Comparison of ENCODE assay signal across 15 cellular contexts in the genomic region with DNA sequence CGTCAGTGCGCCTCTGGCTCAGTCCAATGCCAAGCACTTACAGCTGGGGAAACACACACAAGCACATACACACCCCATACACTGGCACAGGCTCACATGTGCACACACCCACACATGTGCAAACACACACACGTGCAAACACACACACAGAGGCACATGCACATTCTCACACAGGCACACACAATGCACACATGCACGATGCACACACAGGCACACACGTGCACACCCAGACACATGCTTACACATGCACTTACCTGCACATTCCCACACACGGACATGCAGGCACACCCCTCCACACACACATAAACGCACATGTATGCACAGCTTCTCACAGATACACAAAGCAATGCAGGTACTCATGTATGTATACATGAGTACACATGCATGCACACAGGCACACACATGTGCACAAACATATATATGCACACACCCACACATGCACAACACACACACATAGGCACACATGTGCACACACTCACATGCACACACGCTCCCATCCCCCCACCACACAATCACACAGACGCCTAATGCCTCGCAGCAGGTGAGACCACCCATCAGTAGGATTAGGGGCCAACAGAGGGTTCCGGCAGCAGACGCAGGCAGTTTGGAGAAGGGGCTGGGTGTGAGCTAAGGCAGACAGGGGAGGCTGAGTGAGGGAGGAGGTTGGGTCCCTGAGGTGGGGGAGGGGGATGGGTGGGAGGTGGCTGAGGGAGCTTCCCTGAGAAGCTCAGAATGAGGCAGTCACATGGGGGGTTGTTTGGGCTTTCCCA.
"Had no signal": no experiment of that assay in that cellular context is flagged by ENCODE, and none has a peak within 500 bp of the region (broad histone marks: within the 10 kb centered on the region; RNA-seq: fewer than 3 reads in every experiment).

No MANE protein-coding gene starts in this region.

- H3K9me3 Mint-ChIP-seq: activated T-cell treated with anti-CD3 and anti-CD28 coated beads, Interleukin-2, amount 50 U/mL, for 4 hours; stimulated activated naive CD8-positive, alpha-beta T cell treated with anti-CD3 and anti-CD28 coated beads, Interleukin-15, amount 100 ng/mL, for 72 hours had no signal

- H3K4me3 Mint-ChIP-seq: activated T-cell treated with anti-CD3 and anti-CD28 coated beads, Interleukin-2, amount 50 U/mL, for 4 hours; naive thymus-derived CD4-positive, alpha-beta T cell; stimulated activated naive CD8-positive, alpha-beta T cell treated with anti-CD3 and anti-CD28 coated beads, Interleukin-15, amount 100 ng/mL, for 72 hours; T-helper 2 cell treated with Interferon-gamma antibody and Interleukin-4, amounts not matched to agents 5 μg/mL and 100 μg/mL, for 36 hours had no signal

- H3K27ac ChIP-seq: breast epithelium, colonic mucosa, prostate gland, thoracic aorta had no signal

- H3K36me3 Mint-ChIP-seq: naive thymus-derived CD4-positive, alpha-beta T cell had no signal

- H3K36me3 ChIP-seq: breast epithelium, colonic mucosa, prostate gland, thoracic aorta had no signal

- FAIRE-seq: endothelial cell of umbilical vein had no signal

- H3K4me3 ChIP-seq: breast epithelium, colonic mucosa, lung, prostate gland, thoracic aorta had no signal

- H3K27ac Mint-ChIP-seq: naive thymus-derived CD4-positive, alpha-beta T cell; T-helper 2 cell treated with Interferon-gamma antibody and Interleukin-4, amounts not matched to agents 5 μg/mL and 100 μg/mL, for 36 hours had no signal

- DNase-seq: activated CD4-positive, alpha-beta T cell treated with anti-CD3 and anti-CD28 coated beads, Interleukin-2, amount 50 U/mL, for 4 hours; activated gamma-delta T cell treated with Interleukin-2 at 50 U/mL for 16 hours; activated T-cell treated with anti-CD3 and anti-CD28 coated beads, Interleukin-2, amount 50 U/mL, for 4 hours; aorta; colonic mucosa; hypothalamus; naive thymus-derived CD4-positive, alpha-beta T cell; stimulated activated CD4-positive, alpha-beta T cell treated with anti-CD3 and anti-CD28 coated beads, Interleukin-4, amount 100 ng/mL, for 24 hours; stimulated activated naive CD8-positive, alpha-beta T cell treated with anti-CD3 and anti-CD28 coated beads, Interleukin-15, amount 100 ng/mL, for 72 hours had no signal

- H3K27me3 ChIP-seq: colonic mucosa had no signal

- H3K9me3 ChIP-seq: breast epithelium, colonic mucosa, prostate gland, thoracic aorta had no signal

- H3K4me1 ChIP-seq: breast epithelium, colonic mucosa, prostate gland had no signal
